ENCODE assay signal across 8 cellular contexts in genomic region chr5:133051117-133051546, GRCh38. TPM values are rescaled to one million over a fixed set of nuclear protein-coding genes. Genes with fewer than 3 reads are reported as not detected.
DNase-seq lines count a peak whose midpoint lies in the region; ATAC-seq lines count a peak whose summit lies in the region.

No MANE protein-coding gene starts in this region.

- H3K27ac ChIP-seq in ectodermal cell (ENCODE audit: insufficient read depth, low read depth, low read length, poor library complexity, severe bottlenecking): peak overlapping the region; percentile 99

- peak overlapping the region; percentile 99 for H3K4me3 ChIP-seq in ectodermal cell (ENCODE audit: insufficient read depth, low read depth, low read length)

- WGBS in ectodermal cell, 2 experiments: 7 to 8% methylated on average over 15 of the region's 15 CpGs

- H3K27me3 ChIP-seq in ectodermal cell (ENCODE audit: control insufficient read depth, insufficient read depth, low read length, poor library complexity, severe bottlenecking): no peaks in the 10 kb centered on the region

- peak; percentile 95 for DNase-seq in NCI-H82 (lab: John Stamatoyannopoulos, UW)
- no peak for DNase-seq in naive B cell
- DNase-seq in SIG-M5 treated with dmso at 0.1 percent for 504 hours (lab: John Stamatoyannopoulos, UW; ENCODE audit: unreplicated experiment): no peak
- no peak for DNase-seq in NCI-H526 treated with DMSO at 0.1 percent for 48 hours (lab: John Stamatoyannopoulos, UW)

- no peaks in the 10 kb centered on the region for H3K36me3 Mint-ChIP-seq in naive B cell

- H3K36me3 ChIP-seq in ectodermal cell (ENCODE audit: control insufficient read depth, insufficient read depth, low read length): no peaks in the 10 kb centered on the region

- no peaks in the 10 kb centered on the region for H3K9me3 ChIP-seq in ectodermal cell (ENCODE audit: control insufficient read depth, low read length)

- peak overlapping the region; percentile 99 to 100 (median 99) for H3K27ac Mint-ChIP-seq in naive B cell

- peaks cover 61 to 75% (median 63%) of the 10 kb centered on the region in 3 donors for H3K4me1 Mint-ChIP-seq in naive B cell

- no peaks in the 10 kb centered on the region for H3K9me3 Mint-ChIP-seq in naive B cell

- H3K4me3 Mint-ChIP-seq in naive B cell: peak overlapping the region; percentile 93 to 99 (median 98)

- H3K4me1 ChIP-seq in ectodermal cell (ENCODE audit: control insufficient read depth, insufficient read depth, low read length): peaks cover 8% of the 10 kb centered on the region

- H3K27me3 Mint-ChIP-seq in naive B cell: no peaks in the 10 kb centered on the region

- peak; percentile 11 for ATAC-seq in GM19023 (IDR thresholded peaks at IDR 0.05; ENCODE audit: unreplicated experiment)
- no peak for ATAC-seq in naive B cell (ENCODE audit: low read depth in 2 of 2)
- no peak for ATAC-seq in GM18861 (IDR thresholded peaks at IDR 0.05; ENCODE audit: unreplicated experiment)
- ATAC-seq in HG03280 (IDR thresholded peaks at IDR 0.05; ENCODE audit: unreplicated experiment): no peak

RNA-seq across cellular contexts. Expression of gene HSPA4, which starts 0.7 kb away (rescaled TPM):
- 173 TPM for polyA plus RNA-seq in ectodermal cell (2013, experiment 1 of 4)
- polyA plus RNA-seq in ectodermal cell (2013, experiment 2 of 4): 184 TPM
- 134 TPM for polyA plus RNA-seq in ectodermal cell (2013, experiment 3 of 4)
- polyA plus RNA-seq in ectodermal cell (2013, experiment 4 of 4): 147 TPM
- polyA plus RNA-seq in naive B cell (ENCODE audit: low read depth in 6 of 6): 100 to 1,000 TPM in 2 of 6 donors, 10 to 100 TPM in 4; 92.4 to 113 (median 96.2) TPM

RNA-seq across cellular contexts. Expression of gene ZCCHC10, which starts 24.8 kb away (rescaled TPM):
- polyA plus RNA-seq in ectodermal cell (2013, experiment 1 of 4): 40.8 TPM
- 39.1 TPM for polyA plus RNA-seq in ectodermal cell (2013, experiment 2 of 4)
- 24.2 TPM for polyA plus RNA-seq in ectodermal cell (2013, experiment 3 of 4)
- polyA plus RNA-seq in ectodermal cell (2013, experiment 4 of 4): 28.8 TPM
- 100 to 1,000 TPM in 5 of 6 donors, 10 to 100 TPM in 1; 87.0 to 209 (median 123) TPM for polyA plus RNA-seq in naive B cell (ENCODE audit: low read depth in 6 of 6)
